Comparison of ENCODE assay signal across 21 cellular contexts in genomic region chr5:3734621-3735020, GRCh38.
DNase-seq lines count a peak whose midpoint lies in the region; ATAC-seq and TF ChIP-seq lines count a peak whose summit lies in the region.
"Had no signal": no experiment of that assay in that cellular context is flagged by ENCODE, and none has a peak within 500 bp of the region (broad histone marks: within the 10 kb centered on the region; RNA-seq: fewer than 3 reads in every experiment).

No MANE protein-coding gene starts in this region.

- DNase-seq in GM23338 (ENCODE audit: low spot score) (peak; percentile 34), NCI-H748 (lab: John Stamatoyannopoulos, UW; ENCODE audit: unreplicated experiment) (peak; percentile 66), endodermal cell (no peak), NCI-H526 treated with DMSO at 0.1 percent for 48 hours (lab: John Stamatoyannopoulos, UW) (no peak)
- DNase-seq: ACHN; BE2C; C1 segment of cervical spinal cord; CD4-positive, CD25-positive, alpha-beta regulatory T cell; CD8-positive, alpha-beta memory T cell; COR-L47; DMS 273 treated with DMSO at 0.1 percent for 48 hours; DMS53; DND-41; EL; GOT3; HCEC 1CT; IMR-90 had no signal

- no peaks in the 10 kb centered on the region for H3K79me2 ChIP-seq in GM23338 (replicated peaks; ENCODE audit: insufficient read depth)

- H3K27ac Mint-ChIP-seq in GM23338: no peak overlapping the region
- no peak overlapping the region for H3K27ac Mint-ChIP-seq in endodermal cell
- H3K27ac Mint-ChIP-seq: CD4-positive, CD25-positive, alpha-beta regulatory T cell; CD8-positive, alpha-beta memory T cell had no signal

- H3K4me1 Mint-ChIP-seq in GM23338 (peaks cover 6% of the 10 kb centered on the region; the same call in 1 of the 3 replicates), endodermal cell (no peaks in the 10 kb centered on the region)
- H3K4me1 Mint-ChIP-seq: CD4-positive, CD25-positive, alpha-beta regulatory T cell; CD8-positive, alpha-beta memory T cell had no signal

- no peak overlapping the region for H3K4me2 ChIP-seq in GM23338

- H3K36me3 ChIP-seq in GM23338 (ENCODE audit: insufficient read depth) (no peaks in the 10 kb centered on the region), endodermal cell (ENCODE audit: control insufficient read depth, insufficient read depth, low read length) (no peaks in the 10 kb centered on the region)
- H3K36me3 ChIP-seq: BE2C had no signal

- H3K9me3 Mint-ChIP-seq in GM23338 (no peaks in the 10 kb centered on the region), endodermal cell (no peaks in the 10 kb centered on the region)

- 92% methylated on average over 6 of the region's 6 CpGs for WGBS in endodermal cell (ENCODE audit: insufficient coverage in 1 of 2, insufficient read length in 1 of 2), 2 experiments

- no peak for ATAC-seq in GM23338
- no peak for ATAC-seq in HG03342 (IDR thresholded peaks at IDR 0.05; ENCODE audit: unreplicated experiment)
- no peak for ATAC-seq in HG03457 (IDR thresholded peaks at IDR 0.05; ENCODE audit: unreplicated experiment)
- ATAC-seq: GM12878, K562 had no signal

- no peaks in the 10 kb centered on the region for H3K27me3 ChIP-seq in GM23338 (ENCODE audit: insufficient read depth)
- no peaks in the 10 kb centered on the region for H3K27me3 ChIP-seq in endodermal cell (ENCODE audit: control insufficient read depth, insufficient read depth, low read length, poor library complexity, severe bottlenecking)
- H3K27me3 ChIP-seq: BE2C had no signal

- TF ChIP-seq CTCF in GM23338 (conservative IDR thresholded peaks at IDR 0.05; ENCODE audit: low read depth in 2 of 2) (peak; percentile 49 to 61), endodermal cell (conservative IDR thresholded peaks at IDR 0.05) (peak; percentile 50)

- H3K4me3 ChIP-seq in GM23338: no peak overlapping the region
- no peak overlapping the region for H3K4me3 ChIP-seq in endodermal cell (ENCODE audit: low read length)
- H3K4me3 ChIP-seq: GM12878, K562 had no signal

- H3K9ac ChIP-seq in endodermal cell (ENCODE audit: extremely low read depth, low read length, poor library complexity, severe bottlenecking): no peak overlapping the region

- no peak overlapping the region for H3K4me3 Mint-ChIP-seq in GM23338
- no peak overlapping the region for H3K4me3 Mint-ChIP-seq in endodermal cell
- H3K4me3 Mint-ChIP-seq: CD8-positive, alpha-beta memory T cell had no signal

- H3F3A ChIP-seq in GM23338 (replicated peaks; ENCODE audit: low read depth): no peaks in the 10 kb centered on the region

- no peaks in the 10 kb centered on the region for H3K9me2 ChIP-seq in GM23338 (ENCODE audit: insufficient read depth)

- no peak overlapping the region for H3K27ac ChIP-seq in GM23338 (ENCODE audit: low read depth)
- no peak overlapping the region for H3K27ac ChIP-seq in endodermal cell (ENCODE audit: low read depth, low read length)

- H2AFZ ChIP-seq in GM23338: no peak overlapping the region

- H3K27me3 Mint-ChIP-seq in GM23338 (ENCODE audit: insufficient read depth, low read depth, poor library complexity) (peaks cover 3% of the 10 kb centered on the region), endodermal cell (ENCODE audit: insufficient read depth) (no peaks in the 10 kb centered on the region)
- H3K27me3 Mint-ChIP-seq: CD4-positive, CD25-positive, alpha-beta regulatory T cell; CD8-positive, alpha-beta memory T cell had no signal

- H3K36me3 Mint-ChIP-seq in GM23338 (ENCODE audit: low read depth): no peaks in the 10 kb centered on the region
- no peaks in the 10 kb centered on the region for H3K36me3 Mint-ChIP-seq in endodermal cell (ENCODE audit: low read depth)
- H3K36me3 Mint-ChIP-seq: CD4-positive, CD25-positive, alpha-beta regulatory T cell; CD8-positive, alpha-beta memory T cell had no signal

- H3K9me3 ChIP-seq in endodermal cell (ENCODE audit: control insufficient read depth, low read length): no peaks in the 10 kb centered on the region
- H3K9me3 ChIP-seq: BE2C had no signal

- H3K4me1 ChIP-seq in GM23338 (ENCODE audit: insufficient read depth) (no peaks in the 10 kb centered on the region), endodermal cell (ENCODE audit: control insufficient read depth, insufficient read depth, low read length) (no peaks in the 10 kb centered on the region)
- H3K4me1 ChIP-seq: BE2C had no signal

- no peaks in the 10 kb centered on the region for H4K20me1 ChIP-seq in GM23338 (replicated peaks; ENCODE audit: insufficient read depth)

TF ChIP-seq in GM23338, 12 proteins besides CTCF, POLR2A, EP300 and RAD21 (continues in another document):
- TF ChIP-seq, protein P1, sequence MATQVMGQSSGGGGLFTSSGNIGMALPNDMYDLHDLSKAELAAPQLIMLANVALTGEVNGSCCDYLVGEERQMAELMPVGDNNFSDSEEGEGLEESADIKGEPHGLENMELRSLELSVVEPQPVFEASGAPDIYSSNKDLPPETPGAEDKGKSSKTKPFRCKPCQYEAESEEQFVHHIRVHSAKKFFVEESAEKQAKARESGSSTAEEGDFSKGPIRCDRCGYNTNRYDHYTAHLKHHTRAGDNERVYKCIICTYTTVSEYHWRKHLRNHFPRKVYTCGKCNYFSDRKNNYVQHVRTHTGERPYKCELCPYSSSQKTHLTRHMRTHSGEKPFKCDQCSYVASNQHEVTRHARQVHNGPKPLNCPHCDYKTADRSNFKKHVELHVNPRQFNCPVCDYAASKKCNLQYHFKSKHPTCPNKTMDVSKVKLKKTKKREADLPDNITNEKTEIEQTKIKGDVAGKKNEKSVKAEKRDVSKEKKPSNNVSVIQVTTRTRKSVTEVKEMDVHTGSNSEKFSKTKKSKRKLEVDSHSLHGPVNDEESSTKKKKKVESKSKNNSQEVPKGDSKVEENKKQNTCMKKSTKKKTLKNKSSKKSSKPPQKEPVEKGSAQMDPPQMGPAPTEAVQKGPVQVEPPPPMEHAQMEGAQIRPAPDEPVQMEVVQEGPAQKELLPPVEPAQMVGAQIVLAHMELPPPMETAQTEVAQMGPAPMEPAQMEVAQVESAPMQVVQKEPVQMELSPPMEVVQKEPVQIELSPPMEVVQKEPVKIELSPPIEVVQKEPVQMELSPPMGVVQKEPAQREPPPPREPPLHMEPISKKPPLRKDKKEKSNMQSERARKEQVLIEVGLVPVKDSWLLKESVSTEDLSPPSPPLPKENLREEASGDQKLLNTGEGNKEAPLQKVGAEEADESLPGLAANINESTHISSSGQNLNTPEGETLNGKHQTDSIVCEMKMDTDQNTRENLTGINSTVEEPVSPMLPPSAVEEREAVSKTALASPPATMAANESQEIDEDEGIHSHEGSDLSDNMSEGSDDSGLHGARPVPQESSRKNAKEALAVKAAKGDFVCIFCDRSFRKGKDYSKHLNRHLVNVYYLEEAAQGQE (IDR thresholded peaks at IDR 0.05; ENCODE audit: unreplicated experiment): no peak
- no peak for TF ChIP-seq JUNB (IDR thresholded peaks at IDR 0.05; ENCODE audit: unreplicated experiment)
- TF ChIP-seq, protein P2, sequence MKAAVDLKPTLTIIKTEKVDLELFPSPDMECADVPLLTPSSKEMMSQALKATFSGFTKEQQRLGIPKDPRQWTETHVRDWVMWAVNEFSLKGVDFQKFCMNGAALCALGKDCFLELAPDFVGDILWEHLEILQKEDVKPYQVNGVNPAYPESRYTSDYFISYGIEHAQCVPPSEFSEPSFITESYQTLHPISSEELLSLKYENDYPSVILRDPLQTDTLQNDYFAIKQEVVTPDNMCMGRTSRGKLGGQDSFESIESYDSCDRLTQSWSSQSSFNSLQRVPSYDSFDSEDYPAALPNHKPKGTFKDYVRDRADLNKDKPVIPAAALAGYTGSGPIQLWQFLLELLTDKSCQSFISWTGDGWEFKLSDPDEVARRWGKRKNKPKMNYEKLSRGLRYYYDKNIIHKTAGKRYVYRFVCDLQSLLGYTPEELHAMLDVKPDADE (IDR thresholded peaks at IDR 0.05): no peak
- TF ChIP-seq ZNF114 (CRISPR knock-in tag; IDR thresholded peaks at IDR 0.05): no peak
- no peak for TF ChIP-seq STAT1 (IDR thresholded peaks at IDR 0.05; ENCODE audit: unreplicated experiment)
- no peak for TF ChIP-seq EZH2phosphoT487 (IDR thresholded peaks at IDR 0.05; ENCODE audit: unreplicated experiment)
- TF ChIP-seq NANOG (IDR thresholded peaks at IDR 0.05; ENCODE audit: borderline replicate concordance): no peak
- no peak for TF ChIP-seq ZNF331 (CRISPR knock-in tag; IDR thresholded peaks at IDR 0.05; ENCODE audit: low read depth)

Comparison
In these comparisons a context has a peak if more than half of its experiments do, and no peak if none do; other contexts are left out.
1. DNase-seq: peak in GM23338 (single experiment) and NCI-H748 (single experiment); none in endodermal cell (single experiment) and NCI-H526 treated with DMSO at 0.1 percent for 48 hours (single experiment).